10 cellular contexts compared by ENCODE assay signal in the genomic region with DNA sequence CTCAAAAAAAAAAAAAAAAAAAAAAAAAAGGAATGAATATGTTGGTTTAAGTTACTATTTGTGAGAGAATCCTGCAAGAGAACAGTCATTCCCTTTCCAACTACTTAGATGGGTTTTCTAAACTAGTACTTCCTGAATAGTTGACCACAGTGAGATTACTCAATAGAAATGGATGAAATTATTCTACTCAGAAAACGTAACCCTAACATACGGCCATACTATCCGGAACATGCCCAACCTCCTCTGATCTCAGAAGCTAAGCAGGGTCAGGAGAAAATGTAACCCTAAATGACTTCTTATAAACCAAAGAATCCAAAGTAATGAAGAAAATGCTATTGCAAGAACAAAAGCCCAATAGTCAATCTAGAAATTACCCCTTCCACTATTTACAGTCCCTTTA. TPM values are rescaled to one million over a fixed set of nuclear protein-coding genes. Genes with fewer than 3 reads are reported as not detected.
DNase-seq lines count a peak whose midpoint lies in the region; ATAC-seq and TF ChIP-seq lines count a peak whose summit lies in the region.
"Had no signal": no experiment of that assay in that cellular context is flagged by ENCODE, and none has a peak within 500 bp of the region (broad histone marks: within the 10 kb centered on the region; RNA-seq: fewer than 3 reads in every experiment).

No MANE protein-coding gene starts in this region.

- H2AFZ ChIP-seq in SU-DHL-6 (ENCODE audit: low read depth, low read length, severe bottlenecking): no peak overlapping the region
- no peak overlapping the region for H2AFZ ChIP-seq in smooth muscle cell (ENCODE audit: low read depth)

- 98% methylated on average over 3 of the region's 3 CpGs for WGBS in smooth muscle cell (ENCODE audit: low lambda C conversion rate)

- no peaks in the 10 kb centered on the region for H3F3A ChIP-seq in SU-DHL-6 (ENCODE audit: insufficient read depth)
- no peaks in the 10 kb centered on the region for H3F3A ChIP-seq in smooth muscle cell (ENCODE audit: low read depth)

- peaks cover 38% of the 10 kb centered on the region for H3K4me1 ChIP-seq in smooth muscle cell (ENCODE audit: low read depth)

- no peak for TF ChIP-seq CTCF in SU-DHL-6 (IDR thresholded peaks at IDR 0.05; ENCODE audit: insufficient read depth, low read length, poor library complexity, severe bottlenecking)
- TF ChIP-seq CTCF in smooth muscle cell (IDR thresholded peaks at IDR 0.05; ENCODE audit: borderline replicate concordance, insufficient read depth, poor library complexity, severe bottlenecking): no peak

- H3K4me1 Mint-ChIP-seq in activated T-cell treated with anti-CD3 and anti-CD28 coated beads, Interleukin-2, amount 50 U/mL, for 72 hours (ENCODE audit: low read depth): peaks cover 57% of the 10 kb centered on the region

- H3K9me2 ChIP-seq in SU-DHL-6 (replicated peaks; ENCODE audit: insufficient read depth, low read length): no peaks in the 10 kb centered on the region

- H3K27me3 ChIP-seq in SU-DHL-6 (ENCODE audit: low read length) (no peaks in the 10 kb centered on the region), smooth muscle cell (ENCODE audit: low read depth) (no peaks in the 10 kb centered on the region)

- H3K36me3 ChIP-seq in SU-DHL-6 (ENCODE audit: low read length) (peaks cover 38% of the 10 kb centered on the region), smooth muscle cell (ENCODE audit: low read depth) (peaks cover 13% of the 10 kb centered on the region)

- peaks cover 18 to 25% of the 10 kb centered on the region in 2 donors for H3K36me3 Mint-ChIP-seq in activated T-cell treated with anti-CD3 and anti-CD28 coated beads, Interleukin-2, amount 50 U/mL, for 72 hours (ENCODE audit: insufficient read depth in 2 of 2)

- H3K79me2 ChIP-seq in SU-DHL-6 (ENCODE audit: insufficient read depth, low read length): peaks cover 89% of the 10 kb centered on the region
- H3K79me2 ChIP-seq in smooth muscle cell (ENCODE audit: low read depth): peaks cover 90% of the 10 kb centered on the region

- H3K9ac ChIP-seq in SU-DHL-6 (ENCODE audit: low read length) (no peak overlapping the region), smooth muscle cell (ENCODE audit: low read depth) (no peak overlapping the region)

- peak overlapping the region; percentile 91 to 95 for H3K4me3 Mint-ChIP-seq in activated T-cell treated with anti-CD3 and anti-CD28 coated beads, Interleukin-2, amount 50 U/mL, for 72 hours

- no peak for ATAC-seq in activated T-cell treated with anti-CD3 and anti-CD28 coated beads, Interleukin-2, amount 50 U/mL, for 72 hours (replicated peaks in 1 of 2)
- no peak for ATAC-seq in GM18870 (IDR thresholded peaks at IDR 0.05; ENCODE audit: unreplicated experiment)
- no peak for ATAC-seq in GM18858 (IDR thresholded peaks at IDR 0.05; ENCODE audit: unreplicated experiment)
- ATAC-seq: HCT116 had no signal

- H3K9me3 Mint-ChIP-seq in activated T-cell treated with anti-CD3 and anti-CD28 coated beads, Interleukin-2, amount 50 U/mL, for 72 hours: no peaks in the 10 kb centered on the region

- no peak for DNase-seq in activated T-cell treated with anti-CD3 and anti-CD28 coated beads, Interleukin-2, amount 50 U/mL, for 72 hours
- DNase-seq in activated T-cell treated with anti-CD3 and anti-CD28 coated beads for 4 hours (no peak), fibroblast of gingiva (ENCODE audit: low read depth) (peak; percentile 3), smooth muscle cell (lab: John Stamatoyannopoulos, UW; ENCODE audit: unreplicated experiment) (no peak)
- no peak for DNase-seq in stimulated activated CD4-positive, alpha-beta T cell treated with anti-CD3 and anti-CD28 coated beads, Interleukin-4, amount 100 ng/mL, for 1 hour
- DNase-seq: NCI-H774 had no signal

- peak overlapping the region; percentile 84 for H3K4me2 ChIP-seq in SU-DHL-6 (ENCODE audit: low read depth, low read length, poor library complexity, severe bottlenecking)
- peak overlapping the region; percentile 98 for H3K4me2 ChIP-seq in smooth muscle cell

- H3K9me3 ChIP-seq in SU-DHL-6 (ENCODE audit: insufficient read depth, low read length) (no peaks in the 10 kb centered on the region), smooth muscle cell (replicated peaks; ENCODE audit: low read depth) (no peaks in the 10 kb centered on the region)

- H4K20me1 ChIP-seq in SU-DHL-6 (ENCODE audit: low read depth, low read length) (peaks cover 17% of the 10 kb centered on the region), smooth muscle cell (ENCODE audit: low read depth) (peaks cover 87% of the 10 kb centered on the region)

- no peak overlapping the region for H3K4me3 ChIP-seq in SU-DHL-6 (ENCODE audit: insufficient read depth, low read length, poor library complexity, severe bottlenecking)
- no peak overlapping the region for H3K4me3 ChIP-seq in smooth muscle cell

- peak overlapping the region; percentile 99 for H3K27ac Mint-ChIP-seq in activated T-cell treated with anti-CD3 and anti-CD28 coated beads, Interleukin-2, amount 50 U/mL, for 72 hours

- H3K27me3 Mint-ChIP-seq in activated T-cell treated with anti-CD3 and anti-CD28 coated beads, Interleukin-2, amount 50 U/mL, for 72 hours (ENCODE audit: low read depth): no peaks in the 10 kb centered on the region

- H3K27ac ChIP-seq in SU-DHL-6 (ENCODE audit: low read depth, low read length): no peak overlapping the region
- peak overlapping the region; percentile 29 for H3K27ac ChIP-seq in smooth muscle cell (ENCODE audit: low read depth)

RNA-seq across cellular contexts. Expression of gene KANSL2, which starts 4.3 kb away (rescaled TPM):
- 100 to 1,000 TPM in 1 of 2 donors, 10 to 100 TPM in 1; 74.2 to 101 TPM for total RNA-seq in activated T-cell treated with anti-CD3 and anti-CD28 coated beads, Interleukin-2, amount 50 U/mL, for 72 hours
- total RNA-seq in smooth muscle cell: 40.7 and 79.0 TPM in 2 replicates
- polyA plus RNA-seq in smooth muscle cell: 27.9 and 29.7 TPM in 2 replicates

RNA-seq across cellular contexts. Expression of gene CCNT1, which starts 38.7 kb away (rescaled TPM):
- total RNA-seq in activated T-cell treated with anti-CD3 and anti-CD28 coated beads, Interleukin-2, amount 50 U/mL, for 72 hours: 100 to 1,000 TPM in 1 of 2 donors, 10 to 100 TPM in 1; 96.6 to 102 TPM
- total RNA-seq in smooth muscle cell: 38.4 and 39.7 TPM in 2 replicates
- polyA plus RNA-seq in smooth muscle cell: 7.5 and 8.6 TPM in 2 replicates
